In genomic region chr22:35128637-35129036, GRCh38 we compare ENCODE assay signal across 18 cellular contexts.
DNase-seq lines count a peak whose midpoint lies in the region; ATAC-seq and TF ChIP-seq lines count a peak whose summit lies in the region.
"Had no signal": no experiment of that assay in that cellular context is flagged by ENCODE, and none has a peak within 500 bp of the region (broad histone marks: within the 10 kb centered on the region; RNA-seq: fewer than 3 reads in every experiment).

No MANE protein-coding gene starts in this region.

- POLR2A ChIA-PET in CD4-positive, alpha-beta memory T cell (lab: Charles Lee; ENCODE audit: partially characterized antibody), result no interaction called here

- DNase-seq in activated T-cell treated with anti-CD3 and anti-CD28 coated beads, Interleukin-2, amount 50 U/mL, for 72 hours, result peak in 1 of 2 donors; percentile 11
- no peak for DNase-seq in activated T-cell treated with anti-CD3 and anti-CD28 coated beads, Interleukin-2, amount 50 U/mL, for 24 hours
- DNase-seq in dorsolateral prefrontal cortex, result no peak
- no peak for DNase-seq in CD4-positive, alpha-beta memory T cell
- no peak for DNase-seq in SK-N-DZ (ENCODE audit: low spot score)
- no peak for DNase-seq in mesenteric fat pad (ENCODE audit: low spot score)
- DNase-seq: activated B cell treated with CpG ODN at 0.5 μM for 24 hours; activated T-cell treated with anti-CD3 and anti-CD28 coated beads, Interleukin-2, amount 50 U/mL, for 48 hours; CD8-positive, alpha-beta memory T cell; effector CD8-positive, alpha-beta T cell; kidney glomerular epithelial cell; naive thymus-derived CD4-positive, alpha-beta T cell; NCI-H187; NCI-H774 had no signal

- H3K9me3 ChIP-seq in CD4-positive, alpha-beta memory T cell (ENCODE audit: control insufficient read depth in 1 of 2, low read length in 2 of 2), result no peaks in the 10 kb centered on the region

- H3K27ac Mint-ChIP-seq in activated T-cell treated with anti-CD3 and anti-CD28 coated beads, Interleukin-2, amount 50 U/mL, for 72 hours, result no peak overlapping the region
- H3K27ac Mint-ChIP-seq in activated T-cell treated with anti-CD3 and anti-CD28 coated beads, Interleukin-2, amount 50 U/mL, for 24 hours, result no peak overlapping the region
- no peak overlapping the region for H3K27ac Mint-ChIP-seq in CD4-positive, alpha-beta memory T cell
- H3K27ac Mint-ChIP-seq: activated B cell treated with CpG ODN at 0.5 μM for 24 hours; CD8-positive, alpha-beta memory T cell; naive thymus-derived CD4-positive, alpha-beta T cell had no signal

- H3K9me3 Mint-ChIP-seq in activated T-cell treated with anti-CD3 and anti-CD28 coated beads, Interleukin-2, amount 50 U/mL, for 72 hours, result no peaks in the 10 kb centered on the region
- H3K9me3 Mint-ChIP-seq in activated T-cell treated with anti-CD3 and anti-CD28 coated beads, Interleukin-2, amount 50 U/mL, for 24 hours, result no peaks in the 10 kb centered on the region
- peaks cover 0 to 1% (median 0%) of the 10 kb centered on the region in 8 donors for H3K9me3 Mint-ChIP-seq in CD4-positive, alpha-beta memory T cell
- H3K9me3 Mint-ChIP-seq: activated B cell treated with CpG ODN at 0.5 μM for 24 hours; CD8-positive, alpha-beta memory T cell had no signal

- no peak overlapping the region for H3K27ac ChIP-seq in dorsolateral prefrontal cortex
- no peak overlapping the region for H3K27ac ChIP-seq in CD4-positive, alpha-beta memory T cell (ENCODE audit: low read depth, low read length)
- H3K27ac ChIP-seq: SK-N-MC had no signal

- peaks cover 15% of the 10 kb centered on the region for H3K4me1 Mint-ChIP-seq in activated T-cell treated with anti-CD3 and anti-CD28 coated beads, Interleukin-2, amount 50 U/mL, for 72 hours (ENCODE audit: low read depth)
- peaks cover 2% of the 10 kb centered on the region for H3K4me1 Mint-ChIP-seq in activated T-cell treated with anti-CD3 and anti-CD28 coated beads, Interleukin-2, amount 50 U/mL, for 24 hours (ENCODE audit: low read depth)
- peaks cover 0 to 2% (median 0%) of the 10 kb centered on the region in 4 donors for H3K4me1 Mint-ChIP-seq in CD4-positive, alpha-beta memory T cell
- H3K4me1 Mint-ChIP-seq: activated B cell treated with CpG ODN at 0.5 μM for 24 hours; CD8-positive, alpha-beta memory T cell had no signal

- H3K36me3 Mint-ChIP-seq in activated T-cell treated with anti-CD3 and anti-CD28 coated beads, Interleukin-2, amount 50 U/mL, for 72 hours (ENCODE audit: insufficient read depth in 2 of 2), result no peaks in the 10 kb centered on the region
- H3K36me3 Mint-ChIP-seq in activated T-cell treated with anti-CD3 and anti-CD28 coated beads, Interleukin-2, amount 50 U/mL, for 24 hours (ENCODE audit: low read depth), result no peaks in the 10 kb centered on the region
- peaks cover 0 to 4% of the 10 kb centered on the region in 2 donors for H3K36me3 Mint-ChIP-seq in CD4-positive, alpha-beta memory T cell
- H3K36me3 Mint-ChIP-seq: naive thymus-derived CD4-positive, alpha-beta T cell had no signal

- peak overlapping the region in 1 of 2 donors; percentile 19 for H3K4me3 Mint-ChIP-seq in activated T-cell treated with anti-CD3 and anti-CD28 coated beads, Interleukin-2, amount 50 U/mL, for 72 hours
- no peak overlapping the region for H3K4me3 Mint-ChIP-seq in activated T-cell treated with anti-CD3 and anti-CD28 coated beads, Interleukin-2, amount 50 U/mL, for 24 hours
- H3K4me3 Mint-ChIP-seq in CD4-positive, alpha-beta memory T cell, result no peak overlapping the region
- H3K4me3 Mint-ChIP-seq: activated B cell treated with CpG ODN at 0.5 μM for 24 hours; CD8-positive, alpha-beta memory T cell; naive thymus-derived CD4-positive, alpha-beta T cell had no signal

- TF ChIP-seq CTCF in dorsolateral prefrontal cortex (IDR thresholded peaks at IDR 0.05 in 54 of 56, conservative IDR thresholded peaks at IDR 0.05 in 2 of 56; ENCODE audit: low read depth in 1 of 56, partially characterized antibody in 56 of 56), result no peak

- no peaks in the 10 kb centered on the region for H3K36me3 ChIP-seq in CD4-positive, alpha-beta memory T cell (ENCODE audit: insufficient read depth, low read length)

- no peaks in the 10 kb centered on the region for H3K4me1 ChIP-seq in CD4-positive, alpha-beta memory T cell (ENCODE audit: insufficient read depth, low read length)

- CTCF ChIA-PET in CD4-positive, alpha-beta memory T cell (lab: Charles Lee; ENCODE audit: partially characterized antibody), result interaction anchor here (1.1 kb wide), 1 partner anchor 22 kb away, joined by 4 read pairs; no protein-coding TSS in a partner anchor

- H3K27me3 Mint-ChIP-seq in activated T-cell treated with anti-CD3 and anti-CD28 coated beads, Interleukin-2, amount 50 U/mL, for 72 hours (ENCODE audit: low read depth), result peaks cover 44% of the 10 kb centered on the region
- peaks cover 50% of the 10 kb centered on the region for H3K27me3 Mint-ChIP-seq in activated T-cell treated with anti-CD3 and anti-CD28 coated beads, Interleukin-2, amount 50 U/mL, for 24 hours
- peaks cover 24 to 37% of the 10 kb centered on the region in 2 donors for H3K27me3 Mint-ChIP-seq in CD4-positive, alpha-beta memory T cell

- intact Hi-C loops in dorsolateral prefrontal cortex (cut with DNase I), result no loop called here
- intact Hi-C loops in CD4-positive, alpha-beta memory T cell (cut with micrococcal nuclease), result no loop called here

- no peak overlapping the region for H3K4me3 ChIP-seq in dorsolateral prefrontal cortex
- no peak overlapping the region for H3K4me3 ChIP-seq in CD4-positive, alpha-beta memory T cell (ENCODE audit: low read length in 2 of 2)
- H3K4me3 ChIP-seq: SK-N-MC had no signal

- H3K27me3 ChIP-seq in dorsolateral prefrontal cortex, result peaks cover 0 to 36% (median 0%) of the 10 kb centered on the region in 45 donors
- peaks cover 9% of the 10 kb centered on the region for H3K27me3 ChIP-seq in CD4-positive, alpha-beta memory T cell (ENCODE audit: insufficient read depth, low read length)

- peak; percentile 66 to 80 for ATAC-seq in activated T-cell treated with anti-CD3 and anti-CD28 coated beads, Interleukin-2, amount 50 U/mL, for 72 hours (replicated peaks in 1 of 2)
- ATAC-seq in GM21576 (IDR thresholded peaks at IDR 0.05; ENCODE audit: unreplicated experiment) (peak; percentile 42), HG03103 (IDR thresholded peaks at IDR 0.05; ENCODE audit: low read depth, unreplicated experiment) (peak; percentile 41)
- ATAC-seq: HCT116; naive thymus-derived CD4-positive, alpha-beta T cell had no signal
